Comparison of ENCODE assay signal across 7 cellular contexts in genomic region chr17:54968954-54969400, GRCh38. TPM values are rescaled to one million over a fixed set of nuclear protein-coding genes. Genes with fewer than 3 reads are reported as not detected.
DNase-seq lines count a peak whose midpoint lies in the region; ATAC-seq, FAIRE-seq and TF ChIP-seq lines count a peak whose summit lies in the region.

No MANE protein-coding gene starts in this region.

- H3K4me3 Mint-ChIP-seq in astrocyte (ENCODE audit: unreplicated experiment): no peak overlapping the region
- H3K4me3 Mint-ChIP-seq in stimulated activated naive CD8-positive, alpha-beta T cell treated with anti-CD3 and anti-CD28 coated beads, Interleukin-15, amount 100 ng/mL, for 72 hours: no peak overlapping the region

- no peaks in the 10 kb centered on the region for H3K27me3 ChIP-seq in HL-60 (ENCODE audit: insufficient read depth, poor library complexity, severe bottlenecking)
- no peaks in the 10 kb centered on the region for H3K27me3 ChIP-seq in astrocyte (ENCODE audit: insufficient read depth, low read length)

- intact Hi-C loops in kidney (cut with DNase I): no loop called here

- DNase-seq in GM12891 (ENCODE audit: insufficient read length, low spot score) (peak; percentile 11), HL-60 (ENCODE audit: low read depth in 1 of 2, low spot score in 1 of 2) (peak in 1 of 2 experiments; percentile 9), astrocyte (ENCODE audit: low read depth) (no peak), kidney (no peak), SKM-1 (lab: John Stamatoyannopoulos, UW; ENCODE audit: unreplicated experiment) (no peak)
- no peak for DNase-seq in stimulated activated naive CD8-positive, alpha-beta T cell treated with anti-CD3 and anti-CD28 coated beads, Interleukin-15, amount 100 ng/mL, for 72 hours

- peaks cover 12% of the 10 kb centered on the region for H3K4me1 Mint-ChIP-seq in astrocyte (ENCODE audit: low read depth, unreplicated experiment)
- H3K4me1 Mint-ChIP-seq in stimulated activated naive CD8-positive, alpha-beta T cell treated with anti-CD3 and anti-CD28 coated beads, Interleukin-15, amount 100 ng/mL, for 72 hours: peaks cover 14% of the 10 kb centered on the region

- H3K9ac ChIP-seq in astrocyte (ENCODE audit: low read length) (peak overlapping the region; percentile 94), kidney (ENCODE audit: low read length in 2 of 2) (peak overlapping the region; percentile 71 to 88)

- H3K27ac ChIP-seq in HL-60 (replicated peaks) (peak overlapping the region; percentile 83), astrocyte (ENCODE audit: low read depth, low read length) (peak overlapping the region; percentile 75), kidney (ENCODE audit: low read depth in 2 of 2, low read length in 2 of 2) (peak overlapping the region; percentile 82 to 87)

- H3K4me1 ChIP-seq in astrocyte (ENCODE audit: insufficient read depth, low read length) (peaks cover 8% of the 10 kb centered on the region), kidney (ENCODE audit: control insufficient read depth in 1 of 2, insufficient read depth in 1 of 2, low read depth in 1 of 2, low read length in 2 of 2) (peaks cover 7 to 12% of the 10 kb centered on the region in 2 donors)

- peak overlapping the region; percentile 99 for H2AFZ ChIP-seq in astrocyte (ENCODE audit: low read depth, low read length)

- H3K36me3 ChIP-seq in astrocyte (ENCODE audit: insufficient read depth, low read length): no peaks in the 10 kb centered on the region
- H3K36me3 ChIP-seq in kidney (ENCODE audit: control insufficient read depth in 1 of 2, insufficient read depth in 2 of 2, low read length in 2 of 2): peaks cover 4 to 7% of the 10 kb centered on the region in 2 donors

- H3K4me2 ChIP-seq in astrocyte (ENCODE audit: low read length): peak overlapping the region; percentile 98

- peaks cover 4% of the 10 kb centered on the region for H3K36me3 Mint-ChIP-seq in astrocyte (ENCODE audit: low read depth, unreplicated experiment)

- TF ChIP-seq POLR2A in GM12891 (IDR thresholded peaks at IDR 0.05; ENCODE audit: low read depth, low read length): no peak

- no peaks in the 10 kb centered on the region for H3K9me3 Mint-ChIP-seq in astrocyte (ENCODE audit: unreplicated experiment)
- H3K9me3 Mint-ChIP-seq in stimulated activated naive CD8-positive, alpha-beta T cell treated with anti-CD3 and anti-CD28 coated beads, Interleukin-15, amount 100 ng/mL, for 72 hours: no peaks in the 10 kb centered on the region

- H3K27me3 Mint-ChIP-seq in astrocyte (ENCODE audit: low read depth, unreplicated experiment): no peaks in the 10 kb centered on the region
- no peaks in the 10 kb centered on the region for H3K27me3 Mint-ChIP-seq in stimulated activated naive CD8-positive, alpha-beta T cell treated with anti-CD3 and anti-CD28 coated beads, Interleukin-15, amount 100 ng/mL, for 72 hours

- H3K9me3 ChIP-seq in astrocyte (ENCODE audit: insufficient read depth, low read depth, low read length) (no peaks in the 10 kb centered on the region), kidney (ENCODE audit: control insufficient read depth in 1 of 2, low read length in 2 of 2) (no peaks in the 10 kb centered on the region)

- H3K4me3 ChIP-seq in HL-60 (replicated peaks; ENCODE audit: insufficient read depth, low read length): peak overlapping the region; percentile 71
- peak overlapping the region; percentile 89 for H3K4me3 ChIP-seq in astrocyte (ENCODE audit: insufficient read depth, low read depth, low read length)
- H3K4me3 ChIP-seq in kidney (ENCODE audit: low read length in 2 of 2): peak overlapping the region; percentile 88 to 91

- H3K79me2 ChIP-seq in astrocyte (ENCODE audit: insufficient read depth, low read length): peaks cover 74% of the 10 kb centered on the region

- FAIRE-seq in GM12891 (lab: Jason Lieb, UNC) (no peak), astrocyte (lab: Jason Lieb, UNC) (no peak), kidney (lab: Jason Lieb, UNC) (no peak)

- peaks cover 13% of the 10 kb centered on the region for H4K20me1 ChIP-seq in astrocyte (ENCODE audit: insufficient read depth, low read length)

- no peak overlapping the region for H3K27ac Mint-ChIP-seq in astrocyte (ENCODE audit: unreplicated experiment)
- no peak overlapping the region for H3K27ac Mint-ChIP-seq in stimulated activated naive CD8-positive, alpha-beta T cell treated with anti-CD3 and anti-CD28 coated beads, Interleukin-15, amount 100 ng/mL, for 72 hours

- TF ChIP-seq CTCF in HL-60 (IDR thresholded peaks at IDR 0.05; ENCODE audit: insufficient read depth, low read length): no peak
- TF ChIP-seq CTCF in astrocyte (IDR thresholded peaks at IDR 0.05; ENCODE audit: insufficient read depth, low read depth, low read length): no peak
- TF ChIP-seq CTCF in kidney (IDR thresholded peaks at IDR 0.05; ENCODE audit: borderline replicate concordance, extremely low read depth, insufficient read depth): no peak

- peak; percentile 34 for ATAC-seq in GM21447 (IDR thresholded peaks at IDR 0.05; ENCODE audit: unreplicated experiment)
- ATAC-seq in stimulated activated naive CD8-positive, alpha-beta T cell treated with anti-CD3 and anti-CD28 coated beads, Interleukin-15, amount 100 ng/mL, for 72 hours: peak; percentile 56

TF ChIP-seq in GM12891, 5 proteins besides CTCF, POLR2A, EP300 and RAD21:
- TF ChIP-seq PAX5 (IDR thresholded peaks at IDR 0.05; ENCODE audit: insufficient read depth, low read length, severe bottlenecking): no peak
- TF ChIP-seq POLR2AphosphoS5 (IDR thresholded peaks at IDR 0.05; ENCODE audit: low read depth, low read length): no peak
- TF ChIP-seq SPI1 (IDR thresholded peaks at IDR 0.05; ENCODE audit: low read depth, low read length): no peak
- no peak for TF ChIP-seq TAF1 (IDR thresholded peaks at IDR 0.05; ENCODE audit: low read depth, low read length)
- TF ChIP-seq POU2F2 (IDR thresholded peaks at IDR 0.05; ENCODE audit: low read depth, low read length): no peak
TF ChIP-seq in GM12891: peak in this region for 0.

RNA-seq across cellular contexts. Expression of gene STXBP4, which starts 0.4 kb away (rescaled TPM):
- 2.1 TPM for polyA plus RNA-seq in GM12891 (2012; ENCODE audit: low read depth, missing spikeins)
- total RNA-seq in astrocyte (11.3 and 12.6 TPM in 2 replicates), kidney (20.2 TPM)
- 4.5 TPM for polyA plus RNA-seq in kidney (ENCODE audit: insufficient read depth, low read depth, low replicate concordance)

RNA-seq across cellular contexts. Expression of gene COX11, which starts 0.5 kb away (rescaled TPM):
- polyA plus RNA-seq in GM12891 (2012; ENCODE audit: low read depth, missing spikeins): 38.4 TPM
- 36.4 TPM in 2 replicates for total RNA-seq in astrocyte
- total RNA-seq in kidney: 64.9 TPM
- polyA plus RNA-seq in kidney (ENCODE audit: insufficient read depth, low read depth, low replicate concordance): 52.7 TPM
